34 cellular contexts compared by ENCODE assay signal in genomic region chr6:80923816-80924215, GRCh38.
"Had no signal": no experiment of that assay in that cellular context is flagged by ENCODE, and none has a peak within 500 bp of the region (broad histone marks: within the 10 kb centered on the region; RNA-seq: fewer than 3 reads in every experiment).

No MANE protein-coding gene starts in this region.

- H3K4me3 ChIP-seq: MG63 had no signal

- DNase-seq: Karpas-422, Kasumi-1, MG63, MM.1S, MV-4-11, NCI-H1048, NCI-H1092, NCI-H1092 treated with DMSO at 0.1 percent for 48 hours, NCI-H1105, NCI-H1105 treated with DMSO at 0.1 percent for 48 hours, NCI-H1417, NCI-H1417 treated with DMSO at 0.1 percent for 48 hours, NCI-H1436, NCI-H1436 treated with DMSO at 0.1 percent for 48 hours, NCI-H146, NCI-H1694, NCI-H1694 treated with DMSO at 0.1 percent for 48 hours, NCI-H187, NCI-H187 treated with DMSO at 0.1 percent for 48 hours, NCI-H1930, NCI-H2029, NCI-H2029 treated with DMSO at 0.1 percent for 48 hours, NCI-H2081, NCI-H2081 treated with DMSO at 0.1 percent for 48 hours, NCI-H2107, NCI-H2171, NCI-H2171 treated with DMSO at 0.1 percent for 48 hours, NCI-H2227 treated with DMSO at 0.1 percent for 48 hours, NCI-H226, NCI-H345, NCI-H446, NCI-H446 treated with DMSO at 0.1 percent for 48 hours, NCI-H510A had no signal

- H3K27ac ChIP-seq: KMS-11 had no signal

- H3K9me3 ChIP-seq: MG63 had no signal

- H3K4me2 ChIP-seq: KMS-11 had no signal

- H3K36me3 ChIP-seq: MG63 had no signal

- H3K27me3 ChIP-seq: MG63 had no signal

- H3K9ac ChIP-seq: KMS-11 had no signal
